ENCODE assay signal across 17 cellular contexts in the genomic region with DNA sequence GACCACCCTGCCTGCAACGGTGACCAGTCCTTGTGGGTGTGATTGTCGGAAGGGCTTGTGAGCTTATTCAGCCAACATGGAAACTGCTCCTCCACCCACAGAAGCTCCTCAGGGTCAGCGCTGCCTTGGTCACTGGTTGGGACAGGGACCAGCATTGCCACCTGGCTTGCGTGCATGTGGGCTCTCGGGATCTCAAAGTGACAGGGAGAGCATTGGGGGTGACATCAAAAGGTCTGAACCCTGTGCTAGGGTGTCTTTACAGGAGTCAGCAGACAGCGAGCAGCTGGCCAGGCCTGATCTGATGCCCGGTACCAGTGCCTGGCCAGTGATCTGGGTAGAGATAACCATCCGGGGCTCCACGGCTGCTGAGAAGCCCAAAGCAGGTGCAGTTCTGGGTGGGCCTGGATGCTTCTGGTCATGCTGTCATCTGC.
DNase-seq lines count a peak whose midpoint lies in the region; ATAC-seq and TF ChIP-seq lines count a peak whose summit lies in the region.
"Had no signal": no experiment of that assay in that cellular context is flagged by ENCODE, and none has a peak within 500 bp of the region (broad histone marks: within the 10 kb centered on the region; RNA-seq: fewer than 3 reads in every experiment).

No MANE protein-coding gene starts in this region.

- H3K36me3 Mint-ChIP-seq in HFFc6 (ENCODE audit: low read depth), result no peaks in the 10 kb centered on the region
- H3K36me3 Mint-ChIP-seq: CD14-positive monocyte; CD8-positive, alpha-beta T cell had no signal

- DNase-seq in SK-N-SH (peak; percentile 52), SK-N-DZ (ENCODE audit: low spot score) (peak; percentile 23), mesenteric fat pad (ENCODE audit: low spot score) (peak; percentile 80), retina (peak; percentile 3), medulla oblongata (ENCODE audit: extremely low spot score) (no peak), HFFc6 (no peak)
- no peak for DNase-seq in stimulated activated CD4-positive, alpha-beta T cell treated with anti-CD3 and anti-CD28 coated beads, Interleukin-2, amount 100 ng/mL, for 48 hours
- DNase-seq: CD8-positive, alpha-beta T cell; COR-L47; DMS153; DMS79 treated with DMSO at 0.1 percent for 48 hours had no signal

- H4K20me1 ChIP-seq in SK-N-SH (ENCODE audit: insufficient read depth), result no peaks in the 10 kb centered on the region

- TF ChIP-seq RAD21 in SK-N-SH (IDR thresholded peaks at IDR 0.05; ENCODE audit: low read length), result no peak

- H3K36me3 ChIP-seq in SK-N-SH (replicated peaks in 1 of 2; ENCODE audit: control insufficient read depth in 1 of 2, insufficient read depth in 2 of 2, low read length in 1 of 2), result no peaks in the 10 kb centered on the region
- H3K36me3 ChIP-seq: HAP-1 had no signal

- no peak overlapping the region for H3K4me3 ChIP-seq in SK-N-SH (ENCODE audit: low read depth in 2 of 2, low read length in 1 of 2)
- H3K4me3 ChIP-seq: GM23338, HAP-1 had no signal

- no peak; the same call in 2 of the 3 replicates for ATAC-seq in SK-N-SH treated with all-trans-retinoic acid at 6 μM for 48 hours
- ATAC-seq: CD8-positive, alpha-beta T cell; GM23338; HepG2 had no signal

- TF ChIP-seq CTCF in SK-N-SH (IDR thresholded peaks at IDR 0.05) (no peak), HFFc6 (IDR thresholded peaks at IDR 0.05) (no peak)

- no peaks in the 10 kb centered on the region for H3K9me2 ChIP-seq in SK-N-SH

- H3K9me3 ChIP-seq in SK-N-SH, result no peaks in the 10 kb centered on the region
- H3K9me3 ChIP-seq: HAP-1 had no signal

- peaks cover 4% of the 10 kb centered on the region; the same call in 1 of the 2 replicates for H3K9me3 Mint-ChIP-seq in HFFc6
- H3K9me3 Mint-ChIP-seq: CD8-positive, alpha-beta T cell; GM23338 had no signal

- no peak overlapping the region for H3K9ac ChIP-seq in SK-N-SH

- no peak overlapping the region for H3K4me2 ChIP-seq in SK-N-SH
- H3K4me2 ChIP-seq: GM23338 had no signal

- 43% methylated on average over 9 of the region's 9 CpGs for WGBS in SK-N-SH (ENCODE audit: low lambda C conversion rate)

- CTCF ChIA-PET in SK-N-SH (lab: Yijun Ruan, JAX), result interaction anchor here (1.6 kb wide), 1 partner anchor 261 kb away, joined by 3 read pairs; no protein-coding TSS in a partner anchor

- H3K27ac ChIP-seq in SK-N-SH (ENCODE audit: low read depth in 2 of 2, low read length in 1 of 2), result no peak overlapping the region
- H3K27ac ChIP-seq: 22Rv1 had no signal

- TF ChIP-seq EP300 in SK-N-SH (IDR thresholded peaks at IDR 0.05; ENCODE audit: borderline replicate concordance in 1 of 2, low read depth in 1 of 2, low read length in 1 of 2), result no peak

- POLR2A ChIA-PET in SK-N-SH (lab: Yijun Ruan, JAX), result no interaction called here

- no peaks in the 10 kb centered on the region for H3F3A ChIP-seq in SK-N-SH (replicated peaks; ENCODE audit: insufficient read depth)

- H3K4me1 Mint-ChIP-seq in HFFc6 (ENCODE audit: low read depth), result peaks cover 2% of the 10 kb centered on the region; the same call in 1 of the 2 replicates

- H3K4me1 ChIP-seq in SK-N-SH (ENCODE audit: control insufficient read depth in 1 of 2, insufficient read depth in 2 of 2, low read depth in 1 of 2, low read length in 1 of 2), result peaks cover 0 to 10% of the 10 kb centered on the region in 2 experiments; a peak in 1 of 4 replicates
- H3K4me1 ChIP-seq: HAP-1 had no signal

- H3K27me3 ChIP-seq in SK-N-SH (ENCODE audit: insufficient read depth), result no peaks in the 10 kb centered on the region

- H3K79me2 ChIP-seq in SK-N-SH (ENCODE audit: insufficient read depth), result no peaks in the 10 kb centered on the region

- H3K4me3 Mint-ChIP-seq in HFFc6, result no peak overlapping the region
- H3K4me3 Mint-ChIP-seq: CD14-positive monocyte; CD8-positive, alpha-beta T cell; GM23338 had no signal

- H2AFZ ChIP-seq in SK-N-SH (ENCODE audit: low read depth), result no peak overlapping the region
- H2AFZ ChIP-seq: GM23338 had no signal

- no peak overlapping the region for H3K27ac Mint-ChIP-seq in HFFc6
- H3K27ac Mint-ChIP-seq: CD14-positive monocyte; CD8-positive, alpha-beta T cell; GM23338 had no signal

- peaks cover 14% of the 10 kb centered on the region for H3K27me3 Mint-ChIP-seq in HFFc6 (ENCODE audit: insufficient read depth)

TF ChIP-seq in SK-N-SH, 30 proteins besides CTCF, POLR2A, EP300 and RAD21:
- TF ChIP-seq CHD2 (IDR thresholded peaks at IDR 0.05; ENCODE audit: low read length, partially characterized antibody), result no peak
- peak; percentile 57 for TF ChIP-seq GATA2 (CRISPR knock-in tag; IDR thresholded peaks at IDR 0.05)
TF ChIP-seq in SK-N-SH: peak in this region for 1.

TF ChIP-seq in SK-N-SH treated with all-trans-retinoic acid at 6 μM for 48 hours, 23 proteins besides CTCF, POLR2A, EP300 and RAD21:
- TF ChIP-seq PPARA (CRISPR knock-in tag; IDR thresholded peaks at IDR 0.05; ENCODE audit: borderline replicate concordance), result no peak
- TF ChIP-seq, protein P1, sequence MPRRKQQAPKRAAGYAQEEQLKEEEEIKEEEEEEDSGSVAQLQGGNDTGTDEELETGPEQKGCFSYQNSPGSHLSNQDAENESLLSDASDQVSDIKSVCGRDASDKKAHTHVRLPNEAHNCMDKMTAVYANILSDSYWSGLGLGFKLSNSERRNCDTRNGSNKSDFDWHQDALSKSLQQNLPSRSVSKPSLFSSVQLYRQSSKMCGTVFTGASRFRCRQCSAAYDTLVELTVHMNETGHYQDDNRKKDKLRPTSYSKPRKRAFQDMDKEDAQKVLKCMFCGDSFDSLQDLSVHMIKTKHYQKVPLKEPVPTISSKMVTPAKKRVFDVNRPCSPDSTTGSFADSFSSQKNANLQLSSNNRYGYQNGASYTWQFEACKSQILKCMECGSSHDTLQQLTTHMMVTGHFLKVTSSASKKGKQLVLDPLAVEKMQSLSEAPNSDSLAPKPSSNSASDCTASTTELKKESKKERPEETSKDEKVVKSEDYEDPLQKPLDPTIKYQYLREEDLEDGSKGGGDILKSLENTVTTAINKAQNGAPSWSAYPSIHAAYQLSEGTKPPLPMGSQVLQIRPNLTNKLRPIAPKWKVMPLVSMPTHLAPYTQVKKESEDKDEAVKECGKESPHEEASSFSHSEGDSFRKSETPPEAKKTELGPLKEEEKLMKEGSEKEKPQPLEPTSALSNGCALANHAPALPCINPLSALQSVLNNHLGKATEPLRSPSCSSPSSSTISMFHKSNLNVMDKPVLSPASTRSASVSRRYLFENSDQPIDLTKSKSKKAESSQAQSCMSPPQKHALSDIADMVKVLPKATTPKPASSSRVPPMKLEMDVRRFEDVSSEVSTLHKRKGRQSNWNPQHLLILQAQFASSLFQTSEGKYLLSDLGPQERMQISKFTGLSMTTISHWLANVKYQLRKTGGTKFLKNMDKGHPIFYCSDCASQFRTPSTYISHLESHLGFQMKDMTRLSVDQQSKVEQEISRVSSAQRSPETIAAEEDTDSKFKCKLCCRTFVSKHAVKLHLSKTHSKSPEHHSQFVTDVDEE (CRISPR knock-in tag; IDR thresholded peaks at IDR 0.05), result no peak
- no peak for TF ChIP-seq ZNF70 (CRISPR knock-in tag; IDR thresholded peaks at IDR 0.05)
- no peak for TF ChIP-seq ZFP3 (CRISPR knock-in tag; IDR thresholded peaks at IDR 0.05)
- no peak for TF ChIP-seq ISL1 (CRISPR knock-in tag; IDR thresholded peaks at IDR 0.05)

Comparison
In these comparisons a context has a peak if more than half of its experiments do, and no peak if none do; other contexts are left out.
1. DNase-seq: peak in SK-N-SH (single experiment), SK-N-DZ (single experiment), mesenteric fat pad (single experiment) and retina (single experiment); none in medulla oblongata (single experiment), stimulated activated CD4-positive, alpha-beta T cell treated with anti-CD3 and anti-CD28 coated beads, Interleukin-2, amount 100 ng/mL, for 48 hours (0 of 2) and HFFc6 (single experiment).